Comparison of ENCODE assay signal across 16 cellular contexts in the genomic region with DNA sequence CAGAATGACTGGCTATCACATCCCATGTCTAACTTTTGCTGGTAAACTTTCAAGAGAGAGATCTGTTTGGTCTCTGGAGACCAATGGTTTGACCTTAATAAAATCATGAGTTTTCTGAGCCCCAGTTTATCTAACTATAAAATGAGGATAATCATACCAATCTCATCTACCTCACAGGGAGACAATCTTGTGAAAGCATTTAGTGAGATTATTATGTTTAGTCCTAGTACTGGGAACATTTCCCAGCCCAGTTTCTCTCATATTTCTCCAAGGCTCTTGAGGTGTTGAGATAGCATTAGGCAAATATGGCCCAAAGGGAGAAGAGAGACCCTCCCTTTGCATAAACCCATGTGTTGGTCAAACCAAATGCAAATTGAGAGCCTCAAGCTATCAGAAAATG. TPM values are rescaled to one million over a fixed set of nuclear protein-coding genes. Genes with fewer than 3 reads are reported as not detected.
DNase-seq lines count a peak whose midpoint lies in the region; ATAC-seq and TF ChIP-seq lines count a peak whose summit lies in the region.
"Had no signal": no experiment of that assay in that cellular context is flagged by ENCODE, and none has a peak within 500 bp of the region (broad histone marks: within the 10 kb centered on the region; RNA-seq: fewer than 3 reads in every experiment).

No MANE protein-coding gene starts in this region.

- TF ChIP-seq CTCF in endothelial cell (IDR thresholded peaks at IDR 0.05; ENCODE audit: unreplicated experiment) (no peak), hepatocyte (IDR thresholded peaks at IDR 0.05; ENCODE audit: poor library complexity) (no peak), stomach (IDR thresholded peaks at IDR 0.05) (no peak)

- intact Hi-C loops in stomach (cut with DNase I; ENCODE audit: low total_unique reads): no loop called here

- no peaks in the 10 kb centered on the region for H3K9me2 ChIP-seq in hepatocyte (replicated peaks; ENCODE audit: insufficient read depth)

- H3K4me3 ChIP-seq in hepatocyte (no peak overlapping the region), stomach (no peak overlapping the region)
- H3K4me3 ChIP-seq: HAP-1 had no signal

- peaks cover 4% of the 10 kb centered on the region for H3K27me3 Mint-ChIP-seq in endothelial cell (ENCODE audit: unreplicated experiment)
- H3K27me3 Mint-ChIP-seq: CD4-positive, alpha-beta memory T cell had no signal

- peaks cover 9% of the 10 kb centered on the region for H3K4me1 Mint-ChIP-seq in endothelial cell (ENCODE audit: unreplicated experiment)
- H3K4me1 Mint-ChIP-seq: CD4-positive, alpha-beta memory T cell had no signal

- H3K4me1 ChIP-seq in hepatocyte (ENCODE audit: insufficient read depth): peaks cover 12% of the 10 kb centered on the region
- peaks cover 0 to 27% (median 9%) of the 10 kb centered on the region in 4 donors for H3K4me1 ChIP-seq in stomach
- H3K4me1 ChIP-seq: HAP-1 had no signal

- no peaks in the 10 kb centered on the region for H3K27me3 ChIP-seq in hepatocyte
- no peaks in the 10 kb centered on the region for H3K27me3 ChIP-seq in stomach

- no peaks in the 10 kb centered on the region for H3K36me3 Mint-ChIP-seq in endothelial cell (ENCODE audit: low read depth, unreplicated experiment)

- H3K9me3 ChIP-seq in hepatocyte (ENCODE audit: low read depth) (no peaks in the 10 kb centered on the region), stomach (no peaks in the 10 kb centered on the region)
- H3K9me3 ChIP-seq: HAP-1 had no signal

- H3K27ac Mint-ChIP-seq in endothelial cell (ENCODE audit: unreplicated experiment): no peak overlapping the region
- H3K27ac Mint-ChIP-seq: CD4-positive, alpha-beta memory T cell; HFFc6 had no signal

- TF ChIP-seq POLR2A in stomach (IDR thresholded peaks at IDR 0.05): no peak

- no peaks in the 10 kb centered on the region for H4K20me1 ChIP-seq in hepatocyte (ENCODE audit: insufficient read depth, poor library complexity, severe bottlenecking)

- no peak overlapping the region for H2AFZ ChIP-seq in hepatocyte

- ATAC-seq in GM21390 (IDR thresholded peaks at IDR 0.05; ENCODE audit: unreplicated experiment): no peak

- no peaks in the 10 kb centered on the region for H3K9me3 Mint-ChIP-seq in endothelial cell (ENCODE audit: unreplicated experiment)
- H3K9me3 Mint-ChIP-seq: CD4-positive, alpha-beta memory T cell; HFFc6 had no signal

- H3K79me2 ChIP-seq in hepatocyte: no peaks in the 10 kb centered on the region

- no peak for TF ChIP-seq EP300 in stomach (IDR thresholded peaks at IDR 0.05)

- H3K4me3 Mint-ChIP-seq in endothelial cell (ENCODE audit: unreplicated experiment): peak overlapping the region; percentile 35
- H3K4me3 Mint-ChIP-seq: CD4-positive, alpha-beta memory T cell; HFFc6 had no signal

- DNase-seq in endothelial cell (ENCODE audit: low spot score) (no peak), hepatocyte (ENCODE audit: low spot score) (no peak), stomach (no peak), SW 1271 (lab: John Stamatoyannopoulos, UW) (no peak), NCI-H345 (lab: John Stamatoyannopoulos, UW) (no peak)
- DNase-seq: C1 segment of cervical spinal cord; Calu3; CD4-positive, alpha-beta memory T cell; COR-L47; DMS53; DMS79 treated with DMSO at 0.1 percent for 48 hours; GF-D8; GOT3; HFFc6 had no signal

- H3K4me2 ChIP-seq in hepatocyte: no peak overlapping the region

- no peaks in the 10 kb centered on the region for H3K36me3 ChIP-seq in hepatocyte (replicated peaks; ENCODE audit: insufficient read depth, low read depth)
- no peaks in the 10 kb centered on the region for H3K36me3 ChIP-seq in stomach
- H3K36me3 ChIP-seq: HAP-1 had no signal

- H3K27ac ChIP-seq in hepatocyte (peak overlapping the region; percentile 23), stomach (peak overlapping the region in 4 of 5 donors; percentile 65 to 80 (median 77))

RNA-seq across cellular contexts. Expression of gene ABCC2, which starts 25.8 kb away (rescaled TPM):
- 1.9 TPM for total RNA-seq in endothelial cell (ENCODE audit: unreplicated experiment)
- 56.7 and 63.1 TPM in 2 replicates for total RNA-seq in hepatocyte
- 27.4 and 29.7 TPM in 2 replicates for polyA plus RNA-seq in hepatocyte
- total RNA-seq in stomach: 1 to 10 TPM in 1 of 5 donors, under 1 TPM in 4; under 0.01 to 6.8 (median 0.58) TPM
- 1 to 10 TPM in 1 of 3 donors, under 1 TPM in 2; 0.50 to 1.2 (median 0.93) TPM for polyA plus RNA-seq in stomach
